ENCODE assay signal across 8 cellular contexts in genomic region chr4:73329300-73329699, GRCh38.
"Had no signal": no experiment of that assay in that cellular context is flagged by ENCODE, and none has a peak within 500 bp of the region (broad histone marks: within the 10 kb centered on the region; RNA-seq: fewer than 3 reads in every experiment).

No MANE protein-coding gene starts in this region.

- H3K4me1 ChIP-seq: HAP-1 had no signal

- H2AFZ ChIP-seq: GM23248 had no signal

- H3K4me3 ChIP-seq: GM23248, HAP-1 had no signal

- DNase-seq: GM23248, GOT3, H7, HFFc6 had no signal

- H3K9ac ChIP-seq: GM23248 had no signal

- FAIRE-seq: HepG2 had no signal

- H3K36me3 ChIP-seq: HAP-1 had no signal

- H3K9me3 ChIP-seq: HAP-1 had no signal

- ATAC-seq: HCT116 had no signal

- H3K27ac ChIP-seq: GM23248, HL-60 had no signal
